Comparison of ENCODE assay signal across 8 cellular contexts in genomic region chr17:1762906-1763829, GRCh38. TPM values are rescaled to one million over a fixed set of nuclear protein-coding genes. Genes with fewer than 3 reads are reported as not detected.
DNase-seq lines count a peak whose midpoint lies in the region; ATAC-seq and TF ChIP-seq lines count a peak whose summit lies in the region.

No MANE protein-coding gene starts in this region.

- CTCF ChIA-PET in activated CD4-positive, alpha-beta T cell treated with anti-CD3 and anti-CD28 coated beads for 36 hours (lab: Charles Lee): interaction anchor here (0.6 to 1.8 kb wide), 4 partner anchors 42 to 108 kb away, joined by 3 to 6 read pairs (median 3); no protein-coding TSS in a partner anchor

- TF ChIP-seq CTCF in glutamatergic neuron (IDR thresholded peaks at IDR 0.05; ENCODE audit: partially characterized antibody, unreplicated experiment): no peak

- H3K27ac Mint-ChIP-seq in activated CD4-positive, alpha-beta T cell treated with anti-CD3 and anti-CD28 coated beads for 36 hours: peak overlapping the region; percentile 78
- H3K27ac Mint-ChIP-seq in activated T-cell treated with anti-CD3 and anti-CD28 coated beads, Interleukin-2, amount 50 U/mL, for 24 hours: peak overlapping the region; percentile 76
- peak overlapping the region; percentile 30 for H3K27ac Mint-ChIP-seq in glutamatergic neuron (ENCODE audit: unreplicated experiment)

- no peaks in the 10 kb centered on the region for H3K36me3 Mint-ChIP-seq in activated CD4-positive, alpha-beta T cell treated with anti-CD3 and anti-CD28 coated beads for 36 hours (ENCODE audit: low read depth)
- H3K36me3 Mint-ChIP-seq in activated T-cell treated with anti-CD3 and anti-CD28 coated beads, Interleukin-2, amount 50 U/mL, for 24 hours (ENCODE audit: low read depth): no peaks in the 10 kb centered on the region
- no peaks in the 10 kb centered on the region for H3K36me3 Mint-ChIP-seq in glutamatergic neuron (ENCODE audit: unreplicated experiment)

- peak; percentile 28 for DNase-seq in activated CD4-positive, alpha-beta T cell treated with anti-CD3 and anti-CD28 coated beads for 36 hours
- DNase-seq in activated CD4-positive, alpha-beta T cell treated with anti-CD3 and anti-CD28 coated beads, Interleukin-2, amount 50 U/mL, for 4 hours: no peak
- peak; percentile 56 for DNase-seq in activated T-cell treated with anti-CD3 and anti-CD28 coated beads, Interleukin-2, amount 50 U/mL, for 24 hours
- DNase-seq in glutamatergic neuron: no peak
- DNase-seq in sciatic nerve (ENCODE audit: low spot score): peak; percentile 83
- no peak for DNase-seq in ACHN

- H3K27me3 Mint-ChIP-seq in activated CD4-positive, alpha-beta T cell treated with anti-CD3 and anti-CD28 coated beads for 36 hours: no peaks in the 10 kb centered on the region
- H3K27me3 Mint-ChIP-seq in activated T-cell treated with anti-CD3 and anti-CD28 coated beads, Interleukin-2, amount 50 U/mL, for 24 hours: no peaks in the 10 kb centered on the region
- H3K27me3 Mint-ChIP-seq in glutamatergic neuron (ENCODE audit: unreplicated experiment): peaks cover 6% of the 10 kb centered on the region

- intact Hi-C loops in activated CD4-positive, alpha-beta T cell treated with anti-CD3 and anti-CD28 coated beads for 36 hours (cut with DNase I, micrococcal nuclease): loop anchor here in 1 of 2 experiments (5.0 kb wide), 1 partner anchor 41 kb away; the partner anchor contains the start of gene WDR81
- intact Hi-C loops in sciatic nerve (cut with DNase I): no loop called here

- no peaks in the 10 kb centered on the region for H3K9me3 Mint-ChIP-seq in activated CD4-positive, alpha-beta T cell treated with anti-CD3 and anti-CD28 coated beads for 36 hours (ENCODE audit: low read depth)
- H3K9me3 Mint-ChIP-seq in activated T-cell treated with anti-CD3 and anti-CD28 coated beads, Interleukin-2, amount 50 U/mL, for 24 hours: no peaks in the 10 kb centered on the region
- H3K9me3 Mint-ChIP-seq in glutamatergic neuron (ENCODE audit: unreplicated experiment): no peaks in the 10 kb centered on the region

- H3K4me3 Mint-ChIP-seq in activated CD4-positive, alpha-beta T cell treated with anti-CD3 and anti-CD28 coated beads for 36 hours: no peak overlapping the region
- H3K4me3 Mint-ChIP-seq in activated T-cell treated with anti-CD3 and anti-CD28 coated beads, Interleukin-2, amount 50 U/mL, for 24 hours: no peak overlapping the region
- peak overlapping the region; percentile 11 for H3K4me3 Mint-ChIP-seq in glutamatergic neuron (ENCODE audit: unreplicated experiment)

- in situ Hi-C loops in ACHN (cut with HindIII; ENCODE audit: low pct_ligation_motif_present, low pct_unique_long_range_greater_than_20kb, low sequenced_read_pairs): no loop called here

- H3K4me1 Mint-ChIP-seq in activated CD4-positive, alpha-beta T cell treated with anti-CD3 and anti-CD28 coated beads for 36 hours: peaks cover 36% of the 10 kb centered on the region
- peaks cover 37% of the 10 kb centered on the region for H3K4me1 Mint-ChIP-seq in activated T-cell treated with anti-CD3 and anti-CD28 coated beads, Interleukin-2, amount 50 U/mL, for 24 hours (ENCODE audit: low read depth)
- H3K4me1 Mint-ChIP-seq in glutamatergic neuron (ENCODE audit: low read depth, unreplicated experiment): peaks cover 13% of the 10 kb centered on the region

- POLR2A ChIA-PET in activated CD4-positive, alpha-beta T cell treated with anti-CD3 and anti-CD28 coated beads for 36 hours (lab: Charles Lee): interaction anchor here (1.0 kb wide), 1 partner anchor 13 kb away, joined by 3 read pairs; no protein-coding TSS in a partner anchor

- ATAC-seq in activated CD4-positive, alpha-beta T cell treated with anti-CD3 and anti-CD28 coated beads for 36 hours: peak; percentile 52
- ATAC-seq in sciatic nerve (peak; percentile 88), HG02588 (IDR thresholded peaks at IDR 0.05; ENCODE audit: unreplicated experiment) (no peak), HG02642 (IDR thresholded peaks at IDR 0.05; ENCODE audit: poor library complexity, unreplicated experiment) (no peak)

RNA-seq across cellular contexts. Expression of gene SERPINF1, which starts 1.3 kb away (rescaled TPM):
- total RNA-seq in activated CD4-positive, alpha-beta T cell treated with anti-CD3 and anti-CD28 coated beads for 36 hours: under 1 TPM; 0.27 to 0.47 TPM
- total RNA-seq in glutamatergic neuron (ENCODE audit: unreplicated experiment) (9.7 TPM), sciatic nerve (592 TPM)

RNA-seq across cellular contexts. Expression of gene SERPINF2, which starts 20.5 kb away (rescaled TPM):
- under 1 TPM in 1 of 2 experiments, not detected in 1; 0.12 TPM for total RNA-seq in activated CD4-positive, alpha-beta T cell treated with anti-CD3 and anti-CD28 coated beads for 36 hours
- total RNA-seq in glutamatergic neuron (ENCODE audit: unreplicated experiment) (0.37 TPM), sciatic nerve (3.2 TPM)

RNA-seq across cellular contexts. Expression of gene WDR81, which starts 38.7 kb away (rescaled TPM):
- 1 to 10 TPM; 6.9 to 8.6 TPM for total RNA-seq in activated CD4-positive, alpha-beta T cell treated with anti-CD3 and anti-CD28 coated beads for 36 hours
- total RNA-seq in glutamatergic neuron (ENCODE audit: unreplicated experiment): 13.4 TPM
- 26.1 TPM for total RNA-seq in sciatic nerve

RNA-seq across cellular contexts. Expression of gene TLCD2, which starts 53.0 kb away (rescaled TPM):
- total RNA-seq in activated CD4-positive, alpha-beta T cell treated with anti-CD3 and anti-CD28 coated beads for 36 hours: under 1 TPM; 0.30 to 0.39 TPM
- total RNA-seq in glutamatergic neuron (ENCODE audit: unreplicated experiment) (0.96 TPM), sciatic nerve (13.6 TPM)

Comparison
In these comparisons a context has a peak if more than half of its experiments do, and no peak if none do; other contexts are left out.
1. DNase-seq: peak in activated CD4-positive, alpha-beta T cell treated with anti-CD3 and anti-CD28 coated beads for 36 hours (single experiment), activated T-cell treated with anti-CD3 and anti-CD28 coated beads, Interleukin-2, amount 50 U/mL, for 24 hours (single experiment) and sciatic nerve (single experiment); none in activated CD4-positive, alpha-beta T cell treated with anti-CD3 and anti-CD28 coated beads, Interleukin-2, amount 50 U/mL, for 4 hours (0 of 2), glutamatergic neuron (single experiment) and ACHN (single experiment).
2. ATAC-seq: peak in activated CD4-positive, alpha-beta T cell treated with anti-CD3 and anti-CD28 coated beads for 36 hours (single experiment) and sciatic nerve (single experiment); none in HG02588 (single experiment) and HG02642 (single experiment).
3. RNA of gene SERPINF1, which starts 1.3 kb away (total RNA-seq): 592 TPM in sciatic nerve (single experiment); 9.7 TPM in glutamatergic neuron (single experiment) and 0.27 to 0.47 TPM in activated CD4-positive, alpha-beta T cell treated with anti-CD3 and anti-CD28 coated beads for 36 hours; every median in the first group is over 10 times any median in the second.
4. Peak in every context shown above with its lines, with median percentiles within 50 percentile points of each other: H3K27ac Mint-ChIP-seq.